8 cellular contexts compared by ENCODE assay signal in the genomic region with DNA sequence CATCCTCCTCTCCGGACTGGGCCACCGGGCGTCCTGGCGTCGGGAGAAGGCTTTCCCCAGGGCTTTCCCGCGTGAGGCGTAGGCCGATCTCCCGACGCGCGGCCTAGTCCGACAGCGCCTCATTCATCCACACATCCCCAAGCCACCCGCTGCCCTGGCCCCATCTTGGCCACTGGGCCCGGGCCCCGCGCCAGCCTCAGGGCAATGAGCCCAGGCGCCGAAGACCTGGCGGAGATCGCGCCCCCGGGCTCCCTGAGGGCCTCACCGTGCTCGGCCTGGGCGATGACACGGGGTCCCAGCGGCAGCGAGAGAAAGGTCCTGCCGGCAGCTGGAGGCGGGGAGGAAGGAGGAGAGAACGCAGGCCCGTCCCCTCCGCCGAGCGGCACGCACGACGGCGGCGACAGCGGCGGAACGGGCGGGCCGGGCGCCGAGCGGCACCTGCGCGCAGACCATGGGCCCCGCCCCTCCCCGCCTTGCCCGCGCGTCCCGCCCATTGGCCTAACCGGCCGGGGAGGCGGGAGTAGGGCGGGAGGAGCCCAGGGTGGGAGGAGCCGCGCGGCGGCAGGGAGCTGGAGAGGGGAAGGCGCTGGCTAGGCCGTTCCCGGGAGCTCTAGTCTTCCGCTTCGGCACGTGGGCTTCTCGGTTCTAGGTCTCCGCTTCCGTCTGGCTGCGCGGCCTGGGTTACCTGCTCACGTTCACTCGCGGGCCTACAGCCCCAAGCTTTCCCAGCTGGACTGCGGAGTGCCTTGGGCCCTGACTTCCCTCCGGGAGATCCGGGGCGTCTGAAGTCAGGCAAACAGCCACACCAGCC. TPM values are rescaled to one million over a fixed set of nuclear protein-coding genes. Genes with fewer than 3 reads are reported as not detected.
A peak's percentile ranks its signal among the peaks of the same experiment; 100 is the strongest.
DNase-seq lines count a peak whose midpoint lies in the region; ATAC-seq and TF ChIP-seq lines count a peak whose summit lies in the region.

A gene (minus strand): TSS at position 346 of the 811 bp plus-strand sequence. CDS start 1,717 bp downstream, outside the sequence.

- intact Hi-C loops in tibial artery (cut with DNase I; ENCODE audit: low total_unique reads) = loop anchor here (10.0 kb wide), 1 partner anchor 284 kb away; a partner anchor contains a TSS

- H3K36me3 ChIP-seq in adipocyte (ENCODE audit: control insufficient read depth, insufficient read depth, low read length, severe bottlenecking) (peaks cover 11% of the 10 kb centered on the region), cardiac muscle cell (peaks cover 6% of the 10 kb centered on the region), parathyroid adenoma (ENCODE audit: control insufficient read depth, insufficient read depth, low read length) (no peaks in the 10 kb centered on the region), tibial artery (peaks cover 0 to 12% (median 0%) of the 10 kb centered on the region in 3 donors)

- peak within 1 kb of the TSS; percentile 86 for H3K27ac ChIP-seq in cardiac muscle cell
- H3K27ac ChIP-seq in parathyroid adenoma = peak within 1 kb of the TSS; percentile 80
- peak within 1 kb of the TSS; percentile 76 to 87 for H3K27ac ChIP-seq in tibial artery

- H3K9ac ChIP-seq in adipocyte (ENCODE audit: low read length) (peak within 1 kb of the TSS; percentile 90), parathyroid adenoma (peak within 1 kb of the TSS; percentile 30)

- H3K4me2 ChIP-seq in parathyroid adenoma (ENCODE audit: low read length) = peak within 1 kb of the TSS; percentile 95

- TF ChIP-seq CTCF in GM13976 (IDR thresholded peaks at IDR 0.05; ENCODE audit: borderline replicate concordance, control extremely low read depth, extremely low read depth, insufficient read depth, missing control alignments) = no peak
- TF ChIP-seq CTCF in cardiac muscle cell (IDR thresholded peaks at IDR 0.05; ENCODE audit: low read depth, low read length) = no peak
- peak; percentile 5 for TF ChIP-seq CTCF in parathyroid adenoma (IDR thresholded peaks at IDR 0.05)
- TF ChIP-seq CTCF in tibial artery (IDR thresholded peaks at IDR 0.05) = peak in 1 of 2 experiments; percentile 9

- peaks cover 25% of the 10 kb centered on the region for H3K79me2 ChIP-seq in parathyroid adenoma

- ATAC-seq in HG02852 (IDR thresholded peaks at IDR 0.05; ENCODE audit: unreplicated experiment) = peak; percentile 93

- H3K4me1 ChIP-seq in adipocyte (ENCODE audit: control insufficient read depth, insufficient read depth, low read length) (peaks cover 18% of the 10 kb centered on the region), cardiac muscle cell (ENCODE audit: low read depth) (peaks cover 8% of the 10 kb centered on the region), parathyroid adenoma (peaks cover 4% of the 10 kb centered on the region), tibial artery (peaks cover 0 to 18% (median 6%) of the 10 kb centered on the region in 4 donors)

- H3K4me3 ChIP-seq in adipocyte (ENCODE audit: low read length) (peak within 1 kb of the TSS; percentile 91), cardiac muscle cell (peak within 1 kb of the TSS; percentile 56), parathyroid adenoma (ENCODE audit: low read depth, low read length) (peak within 1 kb of the TSS; percentile 79), tibial artery (peak within 1 kb of the TSS; percentile 62 to 74)

- in situ Hi-C loops in GM13976 (cut with MboI; ENCODE audit: low sequenced_read_pairs, unreplicated experiment) = no loop called here

- H3K27me3 ChIP-seq in adipocyte (replicated peaks; ENCODE audit: control insufficient read depth, insufficient read depth, low read length) (no peaks in the 10 kb centered on the region), cardiac muscle cell (no peaks in the 10 kb centered on the region), parathyroid adenoma (ENCODE audit: control insufficient read depth, insufficient read depth, low read length) (no peaks in the 10 kb centered on the region), tibial artery (no peaks in the 10 kb centered on the region)

- peak within 1 kb of the TSS; percentile 100 for H2AFZ ChIP-seq in parathyroid adenoma

- DNase-seq in GM13976 (ENCODE audit: low spot score) (peak; percentile 99), NCI-H1436 treated with DMSO at 0.1 percent for 48 hours (lab: John Stamatoyannopoulos, UW) (peak; percentile 76), T follicular helper cell (ENCODE audit: low read depth) (peak; percentile 90), adipocyte (ENCODE audit: low read depth) (peak; percentile 98), cardiac muscle cell (ENCODE audit: low read depth in 1 of 2, low spot score in 1 of 2) (peak; percentile 97 to 98), tibial artery (peak; percentile 91 to 97)

- H3K9me3 ChIP-seq in adipocyte (ENCODE audit: control insufficient read depth, low read length) (no peaks in the 10 kb centered on the region), cardiac muscle cell (ENCODE audit: low read depth) (no peaks in the 10 kb centered on the region), parathyroid adenoma (ENCODE audit: control insufficient read depth, low read length) (no peaks in the 10 kb centered on the region), tibial artery (no peaks in the 10 kb centered on the region)

RNA-seq across cellular contexts. Expression of the gene that starts here (rescaled TPM):
- 91.4 and 94.0 TPM in 2 replicates for total RNA-seq in cardiac muscle cell
- polyA plus RNA-seq in cardiac muscle cell = 140 and 150 TPM in 2 replicates

Comparison
In these comparisons a context has a peak if more than half of its experiments do, and no peak if none do; other contexts are left out.
1. Peak in every context shown above with its lines: DNase-seq, ATAC-seq, H3K4me3 ChIP-seq and H3K27ac ChIP-seq.